Comparison of ENCODE assay signal across 25 cellular contexts in genomic region chr14:94291159-94291905, GRCh38. TPM values are rescaled to one million over a fixed set of nuclear protein-coding genes. Genes with fewer than 3 reads are reported as not detected.
"Had no signal": no experiment of that assay in that cellular context is flagged by ENCODE, and none has a peak within 500 bp of the region (broad histone marks: within the 10 kb centered on the region; RNA-seq: fewer than 3 reads in every experiment).

No MANE protein-coding gene starts in this region.

- ATAC-seq: Panc1 had no signal

- H3K9me3 ChIP-seq: SK-N-SH had no signal

- H3K9ac ChIP-seq: SK-N-SH had no signal

- H3K4me2 ChIP-seq: SK-N-SH had no signal

- H3K27ac ChIP-seq: HL-60, RWPE1 had no signal

- DNase-seq: KBM-7, MV-4-11, NCI-H1048, NCI-H1105, NCI-H1417 treated with DMSO at 0.1 percent for 48 hours, NCI-H187, NCI-H2029, NCI-H2081 treated with DMSO at 0.1 percent for 48 hours, NCI-H2171, NCI-H226, NCI-H446, NCI-H510A, NCI-H524 treated with DMSO at 0.1 percent for 48 hours, NCI-H69, NCI-H774, SHP77, SK-N-SH, SW 1271 had no signal

- FAIRE-seq: HTR-8/SVneo had no signal

RNA-seq across cellular contexts. Expression of gene SERPINA10, which starts 1.7 kb away (rescaled TPM):
- total RNA-seq: LHCN-M2, MCF 10A, SK-MEL-5 had no signal
- polyA plus RNA-seq: SK-N-SH had no signal

RNA-seq across cellular contexts. Expression of gene SERPINA6, which starts 31.8 kb away (rescaled TPM):
- total RNA-seq: LHCN-M2, MCF 10A, SK-MEL-5 had no signal
